ENCODE assay signal across 27 cellular contexts in the genomic region with DNA sequence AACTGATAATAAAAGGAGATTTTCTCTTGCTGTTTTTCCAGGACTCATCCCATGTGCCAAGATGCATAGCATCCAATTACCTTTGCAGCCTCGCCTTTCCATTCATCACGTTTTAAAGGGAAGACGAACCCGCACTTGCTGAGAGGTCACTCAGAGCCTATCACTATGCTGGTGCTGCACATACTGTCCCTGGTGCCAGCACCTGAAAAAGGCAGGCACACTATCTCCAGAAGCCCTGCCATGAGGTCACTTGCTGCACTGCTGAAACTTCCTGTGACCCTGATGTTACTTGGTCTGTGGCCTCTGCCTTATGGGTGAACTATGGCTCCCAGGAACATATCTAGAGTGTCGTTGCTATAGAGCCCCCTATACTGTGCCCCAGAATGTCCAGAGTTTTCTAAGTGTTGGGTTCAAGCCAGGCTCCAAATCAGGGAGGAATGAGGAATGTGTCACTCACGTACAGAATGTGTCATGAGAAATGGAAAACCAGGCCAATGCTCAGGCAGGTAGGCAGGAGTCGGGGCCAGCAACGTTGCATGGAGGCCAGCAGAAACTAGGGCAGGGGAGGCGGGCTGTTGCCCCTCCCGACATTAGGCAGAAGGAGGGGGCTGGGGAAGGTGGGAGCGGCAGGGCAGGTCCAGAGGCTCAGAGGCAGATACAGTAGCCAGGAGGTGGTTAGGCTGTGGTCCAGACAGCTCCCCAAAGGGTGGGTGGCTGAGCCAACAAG.
"Had no signal": no experiment of that assay in that cellular context is flagged by ENCODE, and none has a peak within 500 bp of the region (broad histone marks: within the 10 kb centered on the region; RNA-seq: fewer than 3 reads in every experiment).

No MANE protein-coding gene starts in this region.

- H3K9me3 Mint-ChIP-seq: activated B cell treated with CpG ODN at 0.5 μM for 24 hours; activated CD4-positive, alpha-beta memory T cell treated with anti-CD3 and anti-CD28 coated beads for 36 hours; activated CD4-positive, alpha-beta T cell treated with anti-CD3 and anti-CD28 coated beads, Interleukin-2, amount 10 ng/mL, durations not matched to agents 24 days and 14 days; activated naive CD4-positive, alpha-beta T cell treated with anti-CD3 and anti-CD28 coated beads for 36 hours; activated T-helper 1 cell treated with anti-CD3 and anti-CD28 coated beads, Interleukin-12 subunit alpha, Interleukin-12 subunit beta, Interleukin-2, Interleukin-4 antibody, amounts not matched to agents 30 ng/mL and 10 ng/mL and 1 ng/mL, durations not matched to agents 14 hours and 24 hours and 36 hours; T-helper 1 cell treated with Interleukin-12 subunit alpha and Interleukin-12 subunit beta and Interleukin-4 antibody, amounts not matched to agents 30 μg/mL and 1 μg/mL, for 36 hours had no signal

- H3K27ac Mint-ChIP-seq: activated B cell treated with CpG ODN at 0.5 μM for 24 hours; activated CD4-positive, alpha-beta memory T cell treated with anti-CD3 and anti-CD28 coated beads for 36 hours; activated CD4-positive, alpha-beta T cell treated with anti-CD3 and anti-CD28 coated beads, Interleukin-2, amount 10 ng/mL, durations not matched to agents 24 days and 14 days; activated naive CD4-positive, alpha-beta T cell treated with anti-CD3 and anti-CD28 coated beads for 36 hours; activated naive CD8-positive, alpha-beta T cell; activated T-helper 1 cell treated with anti-CD3 and anti-CD28 coated beads, Interleukin-12 subunit alpha, Interleukin-12 subunit beta, Interleukin-2, Interleukin-4 antibody, amounts not matched to agents 30 ng/mL and 10 ng/mL and 1 ng/mL, durations not matched to agents 14 hours and 24 hours and 36 hours; T-helper 1 cell treated with Interleukin-12 subunit alpha and Interleukin-12 subunit beta and Interleukin-4 antibody, amounts not matched to agents 30 μg/mL and 1 μg/mL, for 36 hours had no signal

- H3K9me3 ChIP-seq: adrenal gland, SJSA1 had no signal

- FAIRE-seq: K562 had no signal

- H3K27ac ChIP-seq: adrenal gland, SJSA1 had no signal

- DNase-seq: activated B cell treated with CpG ODN at 0.5 μM for 24 hours; activated CD4-positive, alpha-beta memory T cell treated with anti-CD3 and anti-CD28 coated beads for 36 hours; activated CD4-positive, alpha-beta T cell treated with anti-CD3 and anti-CD28 coated beads for 1 hour; activated CD4-positive, alpha-beta T cell treated with anti-CD3 and anti-CD28 coated beads, Interleukin-2, amount 10 ng/mL, durations not matched to agents 24 days and 14 days; activated CD8-positive, alpha-beta memory T cell treated with anti-CD3 and anti-CD28 coated beads, Interleukin-2, amount 50 U/mL, for 48 hours; activated effector memory CD4-positive, alpha-beta T cell treated with anti-CD3 and anti-CD28 coated beads, Interleukin-2, amount 50 U/mL, for 16 hours; activated naive CD4-positive, alpha-beta T cell treated with anti-CD3 and anti-CD28 coated beads for 36 hours; activated T-cell treated with anti-CD3 and anti-CD28 coated beads, Interleukin-2, amount 50 U/mL, for 1 hour; adrenal gland; anterior cingulate cortex; central memory CD4-positive, alpha-beta T cell; Karpas-422; NCI-H1105 treated with DMSO at 0.1 percent for 48 hours; NCI-H1436 treated with DMSO at 0.1 percent for 48 hours; NCI-H1930; NCI-H2171; NCI-H2227 treated with DMSO at 0.1 percent for 48 hours; NCI-H526; NCI-H82; SW 1271; T-helper 9 cell had no signal

- H3K4me1 Mint-ChIP-seq: activated CD4-positive, alpha-beta T cell treated with anti-CD3 and anti-CD28 coated beads, Interleukin-2, amount 10 ng/mL, durations not matched to agents 24 days and 14 days had no signal

- H3K36me3 ChIP-seq: adrenal gland, SJSA1 had no signal

- H3K4me3 Mint-ChIP-seq: activated B cell treated with CpG ODN at 0.5 μM for 24 hours; activated CD4-positive, alpha-beta memory T cell treated with anti-CD3 and anti-CD28 coated beads for 36 hours; activated CD4-positive, alpha-beta T cell treated with anti-CD3 and anti-CD28 coated beads, Interleukin-2, amount 10 ng/mL, durations not matched to agents 24 days and 14 days; activated naive CD4-positive, alpha-beta T cell treated with anti-CD3 and anti-CD28 coated beads for 36 hours; activated naive CD8-positive, alpha-beta T cell; activated T-helper 1 cell treated with anti-CD3 and anti-CD28 coated beads, Interleukin-12 subunit alpha, Interleukin-12 subunit beta, Interleukin-2, Interleukin-4 antibody, amounts not matched to agents 30 ng/mL and 10 ng/mL and 1 ng/mL, durations not matched to agents 14 hours and 24 hours and 36 hours; T-helper 1 cell treated with Interleukin-12 subunit alpha and Interleukin-12 subunit beta and Interleukin-4 antibody, amounts not matched to agents 30 μg/mL and 1 μg/mL, for 36 hours had no signal

- H3K4me3 ChIP-seq: adrenal gland, K562, SJSA1 had no signal

- H3K27me3 Mint-ChIP-seq: activated B cell treated with CpG ODN at 0.5 μM for 24 hours; activated CD4-positive, alpha-beta memory T cell treated with anti-CD3 and anti-CD28 coated beads for 36 hours; activated CD4-positive, alpha-beta T cell treated with anti-CD3 and anti-CD28 coated beads, Interleukin-2, amount 10 ng/mL, durations not matched to agents 24 days and 14 days; activated naive CD8-positive, alpha-beta T cell had no signal

- H3K27me3 ChIP-seq: adrenal gland, SJSA1 had no signal

- ATAC-seq: K562, SK-N-SH treated with all-trans-retinoic acid at 6 μM for 48 hours had no signal

- H3K4me1 ChIP-seq: SJSA1 had no signal
